ENCODE assay signal across 22 cellular contexts in genomic region chr2:177629357-177630000, GRCh38.
A peak's percentile ranks its signal among the peaks of the same experiment; 100 is the strongest.
DNase-seq lines count a peak whose midpoint lies in the region; ATAC-seq, FAIRE-seq and TF ChIP-seq lines count a peak whose summit lies in the region.
"Had no signal": no experiment of that assay in that cellular context is flagged by ENCODE, and none has a peak within 500 bp of the region (broad histone marks: within the 10 kb centered on the region; RNA-seq: fewer than 3 reads in every experiment).

No MANE protein-coding gene starts in this region.

- no peak overlapping the region for H3K4me3 Mint-ChIP-seq in type B pancreatic cell
- H3K4me3 Mint-ChIP-seq: activated T-cell treated with anti-CD3 and anti-CD28 coated beads, Interleukin-2, amount 50 U/mL, for 4 hours had no signal

- H3K79me2 ChIP-seq in HepG2 (ENCODE audit: insufficient read depth, low read length) (no peaks in the 10 kb centered on the region), MM.1S (ENCODE audit: low read length) (no peaks in the 10 kb centered on the region)
- H3K79me2 ChIP-seq: hepatocyte had no signal

- 49% methylated on average over 4 of the region's 4 CpGs for WGBS in HepG2 (ENCODE audit: low lambda C conversion rate)
- 68% methylated on average over 4 of the region's 4 CpGs for WGBS in right lobe of liver (ENCODE audit: insufficient coverage, low coverage, low lambda C conversion rate, missing lambda C conversion rate)
- 58 to 61% methylated on average over 4 of the region's 4 CpGs for WGBS in aorta, 2 donors

- peak overlapping the region; percentile 4 for H3K27ac Mint-ChIP-seq in type B pancreatic cell

- intact Hi-C loops in HepG2 (cut with micrococcal nuclease; ENCODE audit: unreplicated experiment) (no loop called here), right lobe of liver (cut with DNase I) (no loop called here), aorta (cut with DNase I) (no loop called here)

- H3K9ac ChIP-seq in HepG2 (ENCODE audit: insufficient read depth, low read depth, low read length) (no peak overlapping the region), MM.1S (ENCODE audit: low read length) (peak overlapping the region; percentile 22; the same call in 1 of the 2 replicates)

- no TSS peak for BruUV-seq in HepG2 (replicated peaks; lab: Mats Ljungman, UMichigan)

- H3K4me1 ChIP-seq in HepG2 (ENCODE audit: insufficient read depth, low read length), result peaks cover 19% of the 10 kb centered on the region
- H3K4me1 ChIP-seq in right lobe of liver, result no peaks in the 10 kb centered on the region
- H3K4me1 ChIP-seq in MM.1S (ENCODE audit: low read length), result peaks cover 29% of the 10 kb centered on the region
- H3K4me1 ChIP-seq in aorta (ENCODE audit: control insufficient read depth in 1 of 2, insufficient read depth in 2 of 2, low read length in 2 of 2), result no peaks in the 10 kb centered on the region

- H3K4me3 ChIP-seq in HepG2 (replicated peaks in 1 of 3; ENCODE audit: insufficient read depth in 1 of 3, low read depth in 2 of 3, low read length in 3 of 3), result no peak overlapping the region
- no peak overlapping the region for H3K4me3 ChIP-seq in right lobe of liver
- H3K4me3 ChIP-seq in MM.1S (ENCODE audit: low read length), result peak overlapping the region; percentile 10; the same call in 1 of the 2 replicates
- H3K4me3 ChIP-seq in aorta (ENCODE audit: low read length in 2 of 2), result no peak overlapping the region
- H3K4me3 ChIP-seq: hepatocyte, transverse colon had no signal

- H3K9me2 ChIP-seq in MM.1S (replicated peaks; ENCODE audit: insufficient read depth, low read length), result no peaks in the 10 kb centered on the region

- ATAC-seq in HepG2, result no peak
- ATAC-seq in right lobe of liver, result no peak
- peak; percentile 65 for ATAC-seq in HG02678 (IDR thresholded peaks at IDR 0.05; ENCODE audit: unreplicated experiment)
- no peak for ATAC-seq in GM18868 (IDR thresholded peaks at IDR 0.05; ENCODE audit: unreplicated experiment)
- no peak for ATAC-seq in aorta (ENCODE audit: low FRiP score)
- ATAC-seq: activated T-cell treated with anti-CD3 and anti-CD28 coated beads, Interleukin-2, amount 50 U/mL, for 4 hours; Panc1 had no signal

- H3K4me1 Mint-ChIP-seq in type B pancreatic cell (ENCODE audit: unreplicated experiment), result peaks cover 20% of the 10 kb centered on the region

- POLR2A ChIA-PET in HepG2 (lab: Yijun Ruan, JAX), result no interaction called here

- TF ChIP-seq CTCF in HepG2 (CRISPR knock-in tag; IDR thresholded peaks at IDR 0.05) (no peak), right lobe of liver (IDR thresholded peaks at IDR 0.05) (no peak), MM.1S (IDR thresholded peaks at IDR 0.05; ENCODE audit: low read length) (no peak), type B pancreatic cell (conservative IDR thresholded peaks at IDR 0.05) (no peak)

- no peak overlapping the region for H2AFZ ChIP-seq in HepG2 (ENCODE audit: low read length)
- peak overlapping the region; percentile 47 for H2AFZ ChIP-seq in MM.1S (ENCODE audit: low read length)
- H2AFZ ChIP-seq: hepatocyte had no signal

- FAIRE-seq in HepG2 (lab: Jason Lieb, UNC), result peak; percentile 55
- FAIRE-seq: TTC549 had no signal

- H3K9me3 Mint-ChIP-seq in type B pancreatic cell, result no peaks in the 10 kb centered on the region
- H3K9me3 Mint-ChIP-seq: activated T-cell treated with anti-CD3 and anti-CD28 coated beads, Interleukin-2, amount 50 U/mL, for 4 hours had no signal

- no peak for TF ChIP-seq RAD21 in HepG2 (CRISPR knock-in tag; IDR thresholded peaks at IDR 0.05)

- TF ChIP-seq EP300 in HepG2 (IDR thresholded peaks at IDR 0.05; ENCODE audit: low read depth in 2 of 2, low read length in 2 of 2), result no peak
- no peak for TF ChIP-seq EP300 in HepG2 (CRISPR knock-in tag; IDR thresholded peaks at IDR 0.05; ENCODE audit: borderline replicate concordance)

- no peaks in the 10 kb centered on the region for H3K9me3 ChIP-seq in HepG2 (ENCODE audit: low read length)
- H3K9me3 ChIP-seq in right lobe of liver, result no peaks in the 10 kb centered on the region
- H3K9me3 ChIP-seq in MM.1S (replicated peaks; ENCODE audit: insufficient read depth, low read length), result no peaks in the 10 kb centered on the region
- H3K9me3 ChIP-seq in aorta (ENCODE audit: control insufficient read depth, low read length), result no peaks in the 10 kb centered on the region
- H3K9me3 ChIP-seq: transverse colon had no signal

- H3K27ac ChIP-seq in HepG2 (ENCODE audit: extremely low read length, insufficient read depth, low read length) (no peak overlapping the region), right lobe of liver (no peak overlapping the region), MM.1S (ENCODE audit: low read length) (peak overlapping the region; percentile 69; the same call in 1 of the 2 replicates), aorta (ENCODE audit: low read depth in 1 of 2, low read length in 2 of 2) (no peak overlapping the region)
- H3K27ac ChIP-seq: 22Rv1, C4-2B, hepatocyte, transverse colon had no signal

- H3K36me3 ChIP-seq in HepG2 (replicated peaks in 1 of 2; ENCODE audit: control insufficient read depth in 1 of 2, insufficient read depth in 2 of 2, low read length in 2 of 2) (no peaks in the 10 kb centered on the region), right lobe of liver (no peaks in the 10 kb centered on the region), MM.1S (replicated peaks; ENCODE audit: insufficient read depth, low read length) (no peaks in the 10 kb centered on the region), aorta (ENCODE audit: control insufficient read depth in 1 of 2, insufficient read depth in 2 of 2, low read length in 1 of 2) (no peaks in the 10 kb centered on the region)
- H3K36me3 ChIP-seq: transverse colon had no signal

- H3K27me3 ChIP-seq in HepG2 (ENCODE audit: control insufficient read depth in 1 of 2, insufficient read depth in 2 of 2, low read length in 2 of 2) (no peaks in the 10 kb centered on the region), right lobe of liver (no peaks in the 10 kb centered on the region), MM.1S (replicated peaks; ENCODE audit: insufficient read depth, low read length) (no peaks in the 10 kb centered on the region), aorta (ENCODE audit: control insufficient read depth in 1 of 2, insufficient read depth in 2 of 2, low read length in 1 of 2) (no peaks in the 10 kb centered on the region)
- H3K27me3 ChIP-seq: hepatocyte, transverse colon had no signal

- TF ChIP-seq POLR2A in HepG2 (IDR thresholded peaks at IDR 0.05; ENCODE audit: insufficient read depth in 1 of 2, low read depth in 2 of 2, low read length in 2 of 2) (no peak), right lobe of liver (IDR thresholded peaks at IDR 0.05) (no peak)

- H3K4me2 ChIP-seq in HepG2 (ENCODE audit: low read depth, low read length) (no peak overlapping the region), MM.1S (ENCODE audit: low read depth, low read length) (peak overlapping the region; percentile 62)
- H3K4me2 ChIP-seq: hepatocyte had no signal

- H3K27me3 Mint-ChIP-seq in type B pancreatic cell, result no peaks in the 10 kb centered on the region

- no peaks in the 10 kb centered on the region for H3K36me3 Mint-ChIP-seq in type B pancreatic cell

- H4K20me1 ChIP-seq in HepG2 (ENCODE audit: insufficient read depth, low read length) (no peaks in the 10 kb centered on the region), MM.1S (ENCODE audit: insufficient read depth, low read length) (no peaks in the 10 kb centered on the region)

- in situ Hi-C loops in HepG2 (cut with HindIII; ENCODE audit: extremely low pct_ligation_motif_present, low pct_unique_long_range_greater_than_20kb), result no loop called here

- peaks cover 14% of the 10 kb centered on the region; the same call in 1 of the 2 replicates for H3F3A ChIP-seq in MM.1S (ENCODE audit: insufficient read depth, low read length)

- DNase-seq in HepG2 (ENCODE audit: low spot score), result no peak
- DNase-seq in right lobe of liver, result no peak
- DNase-seq in MM.1S, result peak; percentile 59
- DNase-seq in type B pancreatic cell (ENCODE audit: extremely low spot score, unreplicated experiment), result no peak
- no peak for DNase-seq in anterior cingulate cortex (lab: John Stamatoyannopoulos, UW)
- DNase-seq in aorta, result no peak
- DNase-seq: activated CD4-positive, alpha-beta T cell treated with anti-CD3 and anti-CD28 coated beads, Interleukin-2, amount 50 U/mL, for 1 hour; activated T-cell treated with anti-CD3 and anti-CD28 coated beads, Interleukin-2, amount 50 U/mL, for 4 hours; central memory CD4-positive, alpha-beta T cell; DMS79; effector memory CD4-positive, alpha-beta T cell; NCI-H1694; NCI-H510A; stimulated activated CD4-positive, alpha-beta T cell treated with anti-CD3 and anti-CD28 coated beads, Interleukin-4, amount 100 ng/mL, for 4 hours; transverse colon had no signal

- CTCF ChIA-PET in HepG2 (lab: Yijun Ruan, JAX; ENCODE audit: low intra/inter-chr PET ratio, low total read pairs), result no interaction called here

TF ChIP-seq in HepG2, 621 proteins besides CTCF, POLR2A, EP300 and RAD21 (continues in another document):
- TF ChIP-seq ZNF292 (CRISPR knock-in tag; IDR thresholded peaks at IDR 0.05; ENCODE audit: borderline replicate concordance, low read depth) (no peak), ZNF546 (CRISPR knock-in tag; conservative IDR thresholded peaks at IDR 0.05) (no peak), HIC2 (CRISPR knock-in tag; IDR thresholded peaks at IDR 0.05; ENCODE audit: low read depth) (no peak), ZNF510 (CRISPR knock-in tag; IDR thresholded peaks at IDR 0.05; ENCODE audit: low read depth) (no peak), ZNF484 (CRISPR knock-in tag; IDR thresholded peaks at IDR 0.05; ENCODE audit: borderline replicate concordance, low read depth) (no peak), ZNF740 (CRISPR knock-in tag; IDR thresholded peaks at IDR 0.05) (no peak), SIX1 (CRISPR knock-in tag; IDR thresholded peaks at IDR 0.05; ENCODE audit: borderline replicate concordance) (no peak), ZNF543 (CRISPR knock-in tag; IDR thresholded peaks at IDR 0.05) (no peak), NFATC3 (CRISPR knock-in tag; IDR thresholded peaks at IDR 0.05) (no peak)
